15 cellular contexts compared by ENCODE assay signal in genomic region chr7:85673881-85674280, GRCh38.
DNase-seq lines count a peak whose midpoint lies in the region; ATAC-seq, FAIRE-seq and TF ChIP-seq lines count a peak whose summit lies in the region.
"Had no signal": no experiment of that assay in that cellular context is flagged by ENCODE, and none has a peak within 500 bp of the region (broad histone marks: within the 10 kb centered on the region; RNA-seq: fewer than 3 reads in every experiment).

No MANE protein-coding gene starts in this region.

- H3K79me2 ChIP-seq in GM23248 (ENCODE audit: insufficient read depth): no peaks in the 10 kb centered on the region

- H3K9me3 ChIP-seq in GM23248 (ENCODE audit: low read depth): no peaks in the 10 kb centered on the region
- no peaks in the 10 kb centered on the region for H3K9me3 ChIP-seq in adipocyte (ENCODE audit: control insufficient read depth, low read length)
- no peaks in the 10 kb centered on the region for H3K9me3 ChIP-seq in small intestine (ENCODE audit: control insufficient read depth, low read depth)
- H3K9me3 ChIP-seq in mucosa of descending colon: no peaks in the 10 kb centered on the region
- H3K9me3 ChIP-seq: BLaER1, Caco-2 had no signal

- H3F3A ChIP-seq in GM23248 (ENCODE audit: insufficient read depth): no peaks in the 10 kb centered on the region

- no peak for TF ChIP-seq CTCF in mucosa of descending colon (IDR thresholded peaks at IDR 0.05)

- no peaks in the 10 kb centered on the region for H4K20me1 ChIP-seq in GM23248 (ENCODE audit: insufficient read depth)
- H4K20me1 ChIP-seq: BLaER1 had no signal

- no peaks in the 10 kb centered on the region for H3K36me3 ChIP-seq in GM23248 (ENCODE audit: low read depth)
- no peaks in the 10 kb centered on the region for H3K36me3 ChIP-seq in adipocyte (ENCODE audit: control insufficient read depth, insufficient read depth, low read length, severe bottlenecking)
- no peaks in the 10 kb centered on the region for H3K36me3 ChIP-seq in small intestine (ENCODE audit: control insufficient read depth in 2 of 2, insufficient read depth in 2 of 2, low read length in 2 of 2)
- H3K36me3 ChIP-seq in mucosa of descending colon (ENCODE audit: low read depth): no peaks in the 10 kb centered on the region
- H3K36me3 ChIP-seq: BLaER1 had no signal

- 57 to 60% methylated on average over 2 of the region's 2 CpGs for WGBS in GM23248 (ENCODE audit: low coverage in 1 of 2, low lambda C conversion rate in 2 of 2, missing lambda C conversion rate in 2 of 2), 2 experiments
- WGBS in small intestine, 3 donors: 12 to 51% (median 38%) methylated on average over 2 of the region's 2 CpGs

- no peaks in the 10 kb centered on the region for H3K27me3 ChIP-seq in GM23248 (replicated peaks; ENCODE audit: insufficient read depth)
- H3K27me3 ChIP-seq in adipocyte (replicated peaks; ENCODE audit: control insufficient read depth, insufficient read depth, low read length): no peaks in the 10 kb centered on the region
- no peaks in the 10 kb centered on the region for H3K27me3 ChIP-seq in small intestine (ENCODE audit: control insufficient read depth in 2 of 2, insufficient read depth in 2 of 2, low read length in 2 of 2)
- H3K27me3 ChIP-seq: BLaER1 had no signal

- peak; percentile 72 for FAIRE-seq in small intestine (lab: Jason Lieb, UNC)
- FAIRE-seq: GM12891 had no signal

- H3K9ac ChIP-seq in GM23248 (no peak overlapping the region), adipocyte (ENCODE audit: low read length) (no peak overlapping the region)
- H3K9ac ChIP-seq: BLaER1, KMS-11 had no signal

- ATAC-seq in mucosa of descending colon: no peak
- ATAC-seq: GM23338 had no signal

- H3K9me2 ChIP-seq in GM23248 (ENCODE audit: insufficient read depth): no peaks in the 10 kb centered on the region

- DNase-seq in EH (ENCODE audit: low read depth) (peak; percentile 29), GM23248 (peak; percentile 37), adipocyte (ENCODE audit: low read depth) (peak; percentile 33), small intestine (peak; percentile 83), Ammon's horn (ENCODE audit: low spot score) (no peak), NCI-H510A treated with DMSO at 0.1 percent for 48 hours (lab: John Stamatoyannopoulos, UW) (no peak), mucosa of descending colon (no peak)
- DNase-seq: CD8-positive, alpha-beta memory T cell; DND-41; H7 had no signal

- intact Hi-C loops in mucosa of descending colon (cut with DNase I, micrococcal nuclease): no loop called here

- no peak overlapping the region for H2AFZ ChIP-seq in GM23248
- H2AFZ ChIP-seq: GM23338 had no signal

- in situ Hi-C loops in GM23248 (cut with MboI): no loop called here

- H3K27ac ChIP-seq in GM23248 (no peak overlapping the region), small intestine (ENCODE audit: low read depth in 1 of 2, low read length in 1 of 2) (no peak overlapping the region)
- H3K27ac ChIP-seq: BLaER1, KMS-11 had no signal

- peaks cover 6% of the 10 kb centered on the region; the same call in 1 of the 2 replicates for H3K4me1 ChIP-seq in GM23248 (ENCODE audit: insufficient read depth)
- H3K4me1 ChIP-seq in adipocyte (ENCODE audit: control insufficient read depth, insufficient read depth, low read length): no peaks in the 10 kb centered on the region
- no peaks in the 10 kb centered on the region for H3K4me1 ChIP-seq in small intestine (ENCODE audit: control insufficient read depth in 2 of 2, insufficient read depth in 1 of 2, low read depth in 1 of 2, low read length in 1 of 2)
- no peaks in the 10 kb centered on the region for H3K4me1 ChIP-seq in mucosa of descending colon (ENCODE audit: low read depth)

- H3K4me2 ChIP-seq in GM23248 (ENCODE audit: unreplicated experiment): no peak overlapping the region
- H3K4me2 ChIP-seq: BLaER1, GM23338, KMS-11 had no signal

- H3K4me3 ChIP-seq in GM23248 (no peak overlapping the region), adipocyte (ENCODE audit: low read length) (no peak overlapping the region), small intestine (ENCODE audit: low read depth in 1 of 2, low read length in 2 of 2) (no peak overlapping the region), mucosa of descending colon (no peak overlapping the region)
- H3K4me3 ChIP-seq: BLaER1, GM23338 had no signal

Comparison
In these comparisons a context has a peak if more than half of its experiments do, and no peak if none do; other contexts are left out.
1. DNase-seq: peak in EH (single experiment), GM23248 (single experiment), adipocyte (single experiment) and small intestine (single experiment); none in Ammon's horn (single experiment), NCI-H510A treated with DMSO at 0.1 percent for 48 hours (single experiment) and mucosa of descending colon (0 of 3).